ENCODE assay signal across 18 cellular contexts in genomic region chr18:23560186-23560585, GRCh38.
"Had no signal": no experiment of that assay in that cellular context is flagged by ENCODE, and none has a peak within 500 bp of the region (broad histone marks: within the 10 kb centered on the region; RNA-seq: fewer than 3 reads in every experiment).

No MANE protein-coding gene starts in this region.

- ATAC-seq: activated T-cell treated with anti-CD3 and anti-CD28 coated beads, Interleukin-2, amount 50 U/mL, for 72 hours; foreskin keratinocyte; left cardiac atrium; mucosa of descending colon; stimulated activated naive B cell treated with anti-CD40 and anti-IgM and Interleukin-4, amounts not matched to agents 10 μg/mL and 1 μg/mL and 100 μg/mL, for 72 hours; upper lobe of right lung had no signal

- DNase-seq: activated CD4-positive, alpha-beta memory T cell treated with anti-CD3 and anti-CD28 coated beads, Interleukin-2, amount 10 ng/mL, durations not matched to agents 7 days and 5 days; activated CD4-positive, alpha-beta T cell treated with anti-CD3 and anti-CD28 coated beads, Interleukin-2, amount 10 ng/mL, durations not matched to agents 24 days and 14 days; activated gamma-delta T cell treated with Interleukin-2 at 50 U/mL for 16 hours; activated T-cell treated with anti-CD3 and anti-CD28 coated beads, Interleukin-2, amount 50 U/mL, for 72 hours; effector CD8-positive, alpha-beta T cell; foreskin keratinocyte; left cardiac atrium; mucosa of descending colon; nephron progenitor cell; sigmoid colon; SK-N-SH; stimulated activated CD4-positive, alpha-beta T cell treated with anti-CD3 and anti-CD28 coated beads, Interleukin-2, amount 100 ng/mL, for 48 hours; stimulated activated CD8-positive, alpha-beta memory T cell treated with anti-CD3 and anti-CD28 coated beads, Interleukin-4, amount 100 ng/mL, for 48 hours; stimulated activated naive B cell treated with anti-CD40 and anti-IgM and Interleukin-4, amounts not matched to agents 10 μg/mL and 1 μg/mL and 100 μg/mL, for 72 hours; thyroid gland; upper lobe of right lung had no signal

- H3K27me3 ChIP-seq: foreskin keratinocyte, hepatocyte, sigmoid colon, thyroid gland, upper lobe of right lung had no signal

- H3K27ac ChIP-seq: foreskin keratinocyte, hepatocyte, parathyroid adenoma, sigmoid colon, thyroid gland, upper lobe of right lung had no signal
